ENCODE assay signal across 1 cellular context in genomic region chr12:56079729-56080555, GRCh38.
TF ChIP-seq lines count a peak whose summit lies in the region.

ERBB3 (plus strand) TSS chr12:56080165; CDS start chr12:56080301, 136 bp downstream.

TF ChIP-seq in WTC11, 78 proteins besides CTCF, POLR2A, EP300 and RAD21 (continued from another document):
- no peak for TF ChIP-seq AR (CRISPR knock-in tag; IDR thresholded peaks at IDR 0.05)
- TF ChIP-seq MAX (CRISPR knock-in tag; IDR thresholded peaks at IDR 0.05) = 0 out of 2 replicates have a peak, but pooled peaks have one; percentile 22
- no peak for TF ChIP-seq STAT6 (CRISPR knock-in tag; conservative IDR thresholded peaks at IDR 0.05; ENCODE audit: low read depth)
- 0 out of 2 replicates have a peak, but pooled peaks have one; percentile 14 for TF ChIP-seq ESRRA (CRISPR knock-in tag; IDR thresholded peaks at IDR 0.05; ENCODE audit: borderline replicate concordance)
- TF ChIP-seq IRF1 (CRISPR knock-in tag; IDR thresholded peaks at IDR 0.05) = no peak
- 0 out of 2 replicates have a peak, but pooled peaks have one; percentile 2 for TF ChIP-seq SP1 (CRISPR knock-in tag; conservative IDR thresholded peaks at IDR 0.05)
- TF ChIP-seq ZNF396 (CRISPR knock-in tag; IDR thresholded peaks at IDR 0.05; ENCODE audit: borderline replicate concordance) = no peak
- TF ChIP-seq CREM (CRISPR knock-in tag; IDR thresholded peaks at IDR 0.05) = peak; percentile 61; the same call in 1 of the 2 replicates
- TF ChIP-seq ATF2 (CRISPR knock-in tag; IDR thresholded peaks at IDR 0.05; ENCODE audit: borderline replicate concordance, low read depth) = no peak
- 0 out of 2 replicates have a peak, but pooled peaks have one; percentile 16 for TF ChIP-seq ATF3 (CRISPR knock-in tag; conservative IDR thresholded peaks at IDR 0.05)
- no peak for TF ChIP-seq MLX (CRISPR knock-in tag; IDR thresholded peaks at IDR 0.05)
- no peak for TF ChIP-seq TCF7 (CRISPR knock-in tag; IDR thresholded peaks at IDR 0.05; ENCODE audit: low read depth)
- TF ChIP-seq TP53 (CRISPR knock-in tag; IDR thresholded peaks at IDR 0.05) = no peak
- no peak for TF ChIP-seq ZNF512 (CRISPR knock-in tag; IDR thresholded peaks at IDR 0.05; ENCODE audit: borderline replicate concordance)
- TF ChIP-seq HMGA2 (CRISPR knock-in tag; IDR thresholded peaks at IDR 0.05) = no peak
- TF ChIP-seq KAT7 (CRISPR knock-in tag; IDR thresholded peaks at IDR 0.05; ENCODE audit: borderline replicate concordance) = 0 out of 2 replicates have a peak, but pooled peaks have one; percentile 19
- no peak; the same call in 1 of the 2 replicates for TF ChIP-seq SMAD3 (CRISPR knock-in tag; IDR thresholded peaks at IDR 0.05; ENCODE audit: borderline replicate concordance)
- TF ChIP-seq ZMAT4 (CRISPR knock-in tag; IDR thresholded peaks at IDR 0.05) = no peak
- no peak for TF ChIP-seq ZBTB21 (CRISPR knock-in tag; IDR thresholded peaks at IDR 0.05; ENCODE audit: borderline replicate concordance)
- no peak; the same call in 1 of the 2 replicates for TF ChIP-seq FOXK1 (CRISPR knock-in tag; IDR thresholded peaks at IDR 0.05)
- no peak for TF ChIP-seq ZNF317 (CRISPR knock-in tag; IDR thresholded peaks at IDR 0.05; ENCODE audit: borderline replicate concordance, low read depth)
- no peak for TF ChIP-seq ZNF671 (CRISPR knock-in tag; IDR thresholded peaks at IDR 0.05)
- TF ChIP-seq IRF2 (CRISPR knock-in tag; IDR thresholded peaks at IDR 0.05; ENCODE audit: borderline replicate concordance, low read depth) = no peak
- no peak for TF ChIP-seq ZNF232 (CRISPR knock-in tag; IDR thresholded peaks at IDR 0.05)
- TF ChIP-seq ZSCAN18 (CRISPR knock-in tag; IDR thresholded peaks at IDR 0.05) = no peak
- no peak for TF ChIP-seq GTF2I (CRISPR knock-in tag; conservative IDR thresholded peaks at IDR 0.05)
- peak; percentile 53 for TF ChIP-seq FOXP4 (CRISPR knock-in tag; IDR thresholded peaks at IDR 0.05)
- no peak for TF ChIP-seq ZNF263 (CRISPR knock-in tag; IDR thresholded peaks at IDR 0.05; ENCODE audit: low read depth)
- TF ChIP-seq RORB (CRISPR knock-in tag; IDR thresholded peaks at IDR 0.05) = no peak
- TF ChIP-seq ZNF425 (CRISPR knock-in tag; conservative IDR thresholded peaks at IDR 0.05) = no peak
- no peak for TF ChIP-seq ERG (CRISPR knock-in tag; IDR thresholded peaks at IDR 0.05)
- TF ChIP-seq EMX1 (CRISPR knock-in tag; IDR thresholded peaks at IDR 0.05) = no peak
TF ChIP-seq in WTC11: peak in this region for 19.
